ENCODE assay signal across 23 cellular contexts in genomic region chr2:31294230-31294629, GRCh38.
DNase-seq lines count a peak whose midpoint lies in the region; ATAC-seq, FAIRE-seq and TF ChIP-seq lines count a peak whose summit lies in the region.
"Had no signal": no experiment of that assay in that cellular context is flagged by ENCODE, and none has a peak within 500 bp of the region (broad histone marks: within the 10 kb centered on the region; RNA-seq: fewer than 3 reads in every experiment).

No MANE protein-coding gene starts in this region.

- no peaks in the 10 kb centered on the region for H3K79me2 ChIP-seq in GM12878 (ENCODE audit: control insufficient read depth, insufficient read depth, low read length)

- TF ChIP-seq EP300 in GM12878 (IDR thresholded peaks at IDR 0.05; ENCODE audit: borderline replicate concordance in 1 of 2, control insufficient read depth in 1 of 2, low read depth in 2 of 2, low read length in 2 of 2): no peak

- H3K9ac ChIP-seq in GM12878 (ENCODE audit: control insufficient read depth, insufficient read depth, low read length): no peak overlapping the region

- WGBS in right cardiac atrium: 78% methylated on average over 1 of the region's 1 CpG
- 0% methylated on average over 1 of the region's 1 CpG for WGBS in GM12878 (ENCODE audit: insufficient coverage, insufficient replicate concordance, low lambda C conversion rate, missing lambda C conversion rate)
- WGBS in aorta, 2 donors: 17 to 43% methylated on average over 1 of the region's 1 CpG

- H3K4me3 ChIP-seq in right cardiac atrium (ENCODE audit: low read length) (no peak overlapping the region), GM12878 (no peak overlapping the region), aorta (ENCODE audit: low read length in 2 of 2) (no peak overlapping the region)
- H3K4me3 ChIP-seq: K562 had no signal

- no peak for FAIRE-seq in GM12878 (lab: Jason Lieb, UNC)
- FAIRE-seq: A204.1, GM19239, H1, K562 had no signal

- POLR2A ChIA-PET in GM12878 (lab: Charles Lee): no interaction called here

- H3K27me3 ChIP-seq in right cardiac atrium (ENCODE audit: control insufficient read depth, insufficient read depth) (no peaks in the 10 kb centered on the region), GM12878 (replicated peaks in 1 of 2; ENCODE audit: control insufficient read depth in 2 of 2, insufficient read depth in 2 of 2, low read length in 1 of 2) (0 out of 4 replicates have a peak, but pooled peaks cover 0 to 3% of the 10 kb centered on the region in 2 experiments), foreskin keratinocyte (no peaks in the 10 kb centered on the region), aorta (ENCODE audit: control insufficient read depth in 1 of 2, insufficient read depth in 2 of 2, low read length in 1 of 2) (no peaks in the 10 kb centered on the region)
- H3K27me3 ChIP-seq: BE2C had no signal

- BruUV-seq in GM12878 (replicated peaks; lab: Mats Ljungman, UMichigan): no TSS peak

- DNase-seq in right cardiac atrium: no peak
- DNase-seq in cardiac septum (ENCODE audit: low spot score): no peak
- no peak for DNase-seq in GM12878 (ENCODE audit: low read depth, low spot score)
- DNase-seq in foreskin keratinocyte: peak; percentile 38 to 68
- no peak for DNase-seq in aorta
- DNase-seq in iPS-NIHi7 (ENCODE audit: extremely low spot score): no peak
- no peak for DNase-seq in NCI-H146 (lab: John Stamatoyannopoulos, UW)
- no peak for DNase-seq in NK-92 treated with Interleukin-12 subunit alpha and Interleukin-12 subunit beta, amount 100 ng/mL, for 24 hours (lab: John Stamatoyannopoulos, UW)
- DNase-seq: BE2C; CD4-positive, CD25-positive, alpha-beta regulatory T cell; DMS153; GF-D8; NCI-H187; NCI-H2107; NCI-H2227 treated with DMSO at 0.1 percent for 48 hours; NCI-H524; NCI-H82 had no signal

- ATAC-seq in right cardiac atrium (peak; percentile 33 to 44), GM12878 (peak; percentile 51; the same call in 2 of the 3 replicates), foreskin keratinocyte (peak; percentile 83), aorta (ENCODE audit: low FRiP score) (no peak)
- ATAC-seq: K562, Panc1 had no signal

- no peak for TF ChIP-seq POLR2A in GM12878 (IDR thresholded peaks at IDR 0.05; ENCODE audit: low read depth, low read length)

- no peaks in the 10 kb centered on the region for H3K9me3 ChIP-seq in right cardiac atrium (ENCODE audit: control insufficient read depth, low read length)
- no peaks in the 10 kb centered on the region for H3K9me3 ChIP-seq in GM12878 (replicated peaks; ENCODE audit: control insufficient read depth, insufficient read depth, low read length)
- H3K9me3 ChIP-seq in aorta (ENCODE audit: control insufficient read depth, low read length): no peaks in the 10 kb centered on the region
- H3K9me3 ChIP-seq: BE2C, Caco-2 had no signal

- CTCF ChIA-PET in GM12878 (lab: Yijun Ruan, JAX): no interaction called here

- no peaks in the 10 kb centered on the region for H4K20me1 ChIP-seq in GM12878 (ENCODE audit: control insufficient read depth, insufficient read depth)

- H3K27ac ChIP-seq in right cardiac atrium (ENCODE audit: low read length): no peak overlapping the region
- H3K27ac ChIP-seq in GM12878 (ENCODE audit: control insufficient read depth, insufficient read depth): no peak overlapping the region
- peak overlapping the region; percentile 47 for H3K27ac ChIP-seq in foreskin keratinocyte
- peak overlapping the region; percentile 61 to 79 for H3K27ac ChIP-seq in aorta (ENCODE audit: low read depth in 1 of 2, low read length in 2 of 2)

- in situ Hi-C loops in GM12878 (cut with MboI): no loop called here

- H2AFZ ChIP-seq in GM12878 (ENCODE audit: control insufficient read depth, low read depth, low read length): no peak overlapping the region

- intact Hi-C loops in right cardiac atrium (cut with DNase I): no loop called here
- intact Hi-C loops in cardiac septum (cut with DNase I): no loop called here
- intact Hi-C loops in GM12878 (cut with micrococcal nuclease; ENCODE audit: unreplicated experiment): no loop called here
- intact Hi-C loops in aorta (cut with DNase I): no loop called here

- no peak for TF ChIP-seq CTCF in GM12878 (IDR thresholded peaks at IDR 0.05 in 2 of 3, conservative IDR thresholded peaks at IDR 0.05 in 1 of 3; ENCODE audit: control insufficient read depth in 2 of 3, extremely low read depth in 1 of 3, insufficient read depth in 1 of 3, low read depth in 3 of 3, low read length in 3 of 3)
- TF ChIP-seq CTCF in foreskin keratinocyte (conservative IDR thresholded peaks at IDR 0.05): no peak

- SMC1A ChIA-PET in GM12878 (lab: Charles Lee; ENCODE audit: uncharacterized antibody, unreplicated experiment): interaction anchor here (0.7 to 1.2 kb wide), 3 partner anchors 19 to 39 kb away, joined by 3 read pairs; no protein-coding TSS in a partner anchor

- no peaks in the 10 kb centered on the region for H3K36me3 ChIP-seq in GM12878 (ENCODE audit: control insufficient read depth in 2 of 2, insufficient read depth in 2 of 2, low read length in 1 of 2)
- no peaks in the 10 kb centered on the region for H3K36me3 ChIP-seq in aorta (ENCODE audit: control insufficient read depth in 1 of 2, insufficient read depth in 2 of 2, low read length in 1 of 2)
- H3K36me3 ChIP-seq: BE2C had no signal

- H3K4me1 ChIP-seq in right cardiac atrium (ENCODE audit: control insufficient read depth, insufficient read depth, low read length) (peaks cover 17% of the 10 kb centered on the region), GM12878 (ENCODE audit: control insufficient read depth, insufficient read depth, low read length) (no peaks in the 10 kb centered on the region), foreskin keratinocyte (peaks cover 5% of the 10 kb centered on the region), aorta (ENCODE audit: control insufficient read depth in 1 of 2, insufficient read depth in 2 of 2, low read length in 2 of 2) (peaks cover 8 to 16% of the 10 kb centered on the region in 2 donors)
- H3K4me1 ChIP-seq: BE2C, Caco-2 had no signal

- H3K4me2 ChIP-seq in GM12878 (ENCODE audit: control insufficient read depth, insufficient read depth): no peak overlapping the region

- RAD21 ChIA-PET in GM12878 (lab: Charles Lee; ENCODE audit: unreplicated experiment): interaction anchor here (1.1 kb wide), 1 partner anchor 53 kb away, joined by 3 read pairs; no protein-coding TSS in a partner anchor

- no peak for TF ChIP-seq RAD21 in GM12878 (IDR thresholded peaks at IDR 0.05; ENCODE audit: insufficient read depth, low read depth, low read length)

TF ChIP-seq in GM12878, 131 proteins besides CTCF, POLR2A, EP300 and RAD21:
- TF ChIP-seq HDAC6 (IDR thresholded peaks at IDR 0.05; ENCODE audit: unreplicated experiment): no peak
- TF ChIP-seq RAD51 (IDR thresholded peaks at IDR 0.05): no peak
- TF ChIP-seq STAT3 (IDR thresholded peaks at IDR 0.05; ENCODE audit: low read depth, low read length): no peak
- TF ChIP-seq SKIL (IDR thresholded peaks at IDR 0.05; ENCODE audit: low read depth, poor library complexity, severe bottlenecking): no peak
- no peak for TF ChIP-seq ETV6 (conservative IDR thresholded peaks at IDR 0.05 in 1 of 2, IDR thresholded peaks at IDR 0.05 in 1 of 2; ENCODE audit: borderline replicate concordance in 1 of 2, low read depth in 1 of 2)
- TF ChIP-seq MTA2 (IDR thresholded peaks at IDR 0.05; ENCODE audit: low read depth): no peak
- no peak for TF ChIP-seq ZNF622 (IDR thresholded peaks at IDR 0.05)

Comparison
In these comparisons a context has a peak if more than half of its experiments do, and no peak if none do; other contexts are left out.
1. DNase-seq: peak in foreskin keratinocyte (2 of 2); none in right cardiac atrium (0 of 3), cardiac septum (single experiment), GM12878 (single experiment), aorta (0 of 2), iPS-NIHi7 (single experiment), NCI-H146 (single experiment) and NK-92 treated with Interleukin-12 subunit alpha and Interleukin-12 subunit beta, amount 100 ng/mL, for 24 hours (single experiment).
2. H3K27ac ChIP-seq: peak in foreskin keratinocyte (single experiment) and aorta (2 of 2); none in right cardiac atrium (single experiment) and GM12878 (single experiment).